Comparison of ENCODE assay signal across 19 cellular contexts in genomic region chr1:204878835-204879234, GRCh38. TPM values are rescaled to one million over a fixed set of nuclear protein-coding genes. Genes with fewer than 3 reads are reported as not detected.
DNase-seq lines count a peak whose midpoint lies in the region; ATAC-seq and TF ChIP-seq lines count a peak whose summit lies in the region.
"Had no signal": no experiment of that assay in that cellular context is flagged by ENCODE, and none has a peak within 500 bp of the region (broad histone marks: within the 10 kb centered on the region; RNA-seq: fewer than 3 reads in every experiment).

No MANE protein-coding gene starts in this region.

- H3F3A ChIP-seq in PC-9 (ENCODE audit: insufficient read depth, low read depth) = no peaks in the 10 kb centered on the region

- H3K4me2 ChIP-seq in PC-9 = no peak overlapping the region

- BruUV-seq in PC-9 (replicated peaks; lab: Mats Ljungman, UMichigan) = no TSS peak

- ATAC-seq in left ventricle myocardium superior (peak; percentile 80), HG02981 (IDR thresholded peaks at IDR 0.05; ENCODE audit: unreplicated experiment) (no peak)

- no peak overlapping the region for H2AFZ ChIP-seq in PC-9

- H3K79me2 ChIP-seq in PC-9 (ENCODE audit: low read depth) = no peaks in the 10 kb centered on the region

- no peak for TF ChIP-seq CTCF in esophagus squamous epithelium (IDR thresholded peaks at IDR 0.05)
- no peak for TF ChIP-seq CTCF in uterus (IDR thresholded peaks at IDR 0.05)
- TF ChIP-seq CTCF in PC-9 (conservative IDR thresholded peaks at IDR 0.05) = no peak

- no peaks in the 10 kb centered on the region for H3K9me3 ChIP-seq in esophagus squamous epithelium
- no peaks in the 10 kb centered on the region for H3K9me3 ChIP-seq in uterus
- no peaks in the 10 kb centered on the region for H3K9me3 ChIP-seq in PC-9 (ENCODE audit: insufficient read depth, low read depth)
- H3K9me3 ChIP-seq: SJCRH30 had no signal

- H3K4me1 ChIP-seq in esophagus squamous epithelium (peaks cover 0 to 31% (median 2%) of the 10 kb centered on the region in 3 donors), uterus (peaks cover 0 to 10% of the 10 kb centered on the region in 2 donors), PC-9 (replicated peaks; ENCODE audit: insufficient read depth) (no peaks in the 10 kb centered on the region)

- no peaks in the 10 kb centered on the region for H3K9me2 ChIP-seq in PC-9 (ENCODE audit: insufficient read depth)

- H4K20me1 ChIP-seq in PC-9 (ENCODE audit: insufficient read depth) = no peaks in the 10 kb centered on the region

- peak; percentile 39 for DNase-seq in NCI-H2171 treated with DMSO at 0.1 percent for 48 hours (lab: John Stamatoyannopoulos, UW)
- DNase-seq in NCI-H2171 (lab: John Stamatoyannopoulos, UW) = no peak
- no peak for DNase-seq in esophagus squamous epithelium (lab: John Stamatoyannopoulos, UW)
- no peak for DNase-seq in left ventricle myocardium superior
- DNase-seq in uterus = no peak
- DNase-seq in PC-9 = no peak
- DNase-seq in stimulated activated CD4-positive, alpha-beta T cell treated with anti-CD3 and anti-CD28 coated beads, Interleukin-4, amount 100 ng/mL, for 4 hours = no peak
- DNase-seq: 8988T, AML-193, Kasumi-1, NCI-H1417, NCI-H1694 treated with DMSO at 0.1 percent for 48 hours, NCI-H2107, NCI-H2227 treated with DMSO at 0.1 percent for 48 hours, NCI-H510A, NCI-H748 treated with DMSO at 0.1 percent for 48 hours, SJCRH30 had no signal

- no peak overlapping the region for H3K4me3 ChIP-seq in esophagus squamous epithelium
- H3K4me3 ChIP-seq in uterus = no peak overlapping the region
- no peak overlapping the region for H3K4me3 ChIP-seq in PC-9
- H3K4me3 ChIP-seq: SJCRH30 had no signal

- H3K27ac ChIP-seq in esophagus squamous epithelium (peak overlapping the region in 3 of 4 donors; percentile 57 to 67 (median 59)), uterus (peak overlapping the region; percentile 12 to 87), PC-9 (no peak overlapping the region)
- H3K27ac ChIP-seq: RWPE1, SJCRH30 had no signal

- CTCF ChIA-PET in PC-9 (lab: Charles Lee) = no interaction called here

- POLR2A ChIA-PET in PC-9 (lab: Charles Lee; ENCODE audit: unreplicated experiment) = no interaction called here

- H3K27me3 ChIP-seq in esophagus squamous epithelium = peaks cover 0 to 11% (median 0%) of the 10 kb centered on the region in 4 donors
- H3K27me3 ChIP-seq in uterus = no peaks in the 10 kb centered on the region
- peaks cover 80% of the 10 kb centered on the region for H3K27me3 ChIP-seq in PC-9 (ENCODE audit: insufficient read depth, low read depth)
- H3K27me3 ChIP-seq: SJCRH30 had no signal

- H3K36me3 ChIP-seq in esophagus squamous epithelium (no peaks in the 10 kb centered on the region), uterus (no peaks in the 10 kb centered on the region), PC-9 (ENCODE audit: low read depth) (no peaks in the 10 kb centered on the region)

- no peak for TF ChIP-seq POLR2A in esophagus squamous epithelium (IDR thresholded peaks at IDR 0.05)
- no peak for TF ChIP-seq POLR2A in uterus (IDR thresholded peaks at IDR 0.05)

- intact Hi-C loops in esophagus squamous epithelium (cut with DNase I) (no loop called here), left ventricle myocardium superior (cut with micrococcal nuclease) (no loop called here), uterus (cut with DNase I; ENCODE audit: low total_unique reads) (no loop called here), PC-9 (cut with micrococcal nuclease; ENCODE audit: unreplicated experiment) (no loop called here)

RNA-seq across cellular contexts. Expression of gene NFASC, which starts 8.2 kb away (rescaled TPM):
- total RNA-seq in esophagus squamous epithelium (10 to 100 TPM in 2 of 4 donors, 1 to 10 TPM in 2; 6.3 to 15.1 (median 11.7) TPM), left ventricle myocardium superior (11.6 TPM), uterus (10 to 100 TPM in 3 of 4 donors, 1 to 10 TPM in 1; 7.9 to 68.7 (median 32.7) TPM), PC-9 (2021) (not detected in 2 replicates)
